ENCODE assay signal across 6 cellular contexts in the genomic region with DNA sequence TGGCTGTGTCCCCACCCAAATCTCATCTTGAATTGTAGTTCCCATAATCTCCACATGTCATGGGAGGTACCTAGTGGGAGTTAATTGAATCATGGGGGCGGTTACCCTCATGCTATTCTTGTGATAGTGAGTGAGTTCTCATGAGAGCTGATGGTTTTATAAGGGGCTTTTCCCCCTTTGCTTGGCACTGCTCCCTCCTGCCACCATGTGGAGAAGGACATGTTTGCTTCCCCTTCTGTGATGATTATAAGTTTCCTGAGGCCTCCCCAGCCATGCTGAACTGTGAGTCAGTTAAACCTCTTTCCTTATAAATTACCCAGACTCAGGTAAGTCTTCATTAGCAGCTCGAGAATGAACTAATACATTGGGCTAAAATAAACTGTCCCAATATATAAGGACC.
DNase-seq lines count a peak whose midpoint lies in the region; ATAC-seq and TF ChIP-seq lines count a peak whose summit lies in the region.
"Not testable (repeated sequence)": the region's sequence is repeated elsewhere in the genome, so short reads cannot be mapped to it uniquely, and the experiment has no call there.

No MANE protein-coding gene starts in this region.

- H3K9me2 ChIP-seq in GM23338 (ENCODE audit: insufficient read depth); PC-3 (replicated peaks; ENCODE audit: low read length): not testable (repeated sequence)

- not testable (repeated sequence) for H3K9ac ChIP-seq in PC-3 (ENCODE audit: low read length); endodermal cell (ENCODE audit: extremely low read depth, low read length, poor library complexity, severe bottlenecking)

- not testable (repeated sequence) for H3K79me2 ChIP-seq in GM23338 (replicated peaks; ENCODE audit: insufficient read depth); PC-3 (ENCODE audit: low read length)

- not testable (repeated sequence) for H4K20me1 ChIP-seq in GM23338 (replicated peaks; ENCODE audit: insufficient read depth); PC-3 (ENCODE audit: low read length)

- ATAC-seq in GM23338, PC-3: not testable (repeated sequence)

- not testable (repeated sequence) for H3K36me3 ChIP-seq in GM23338 (ENCODE audit: insufficient read depth); PC-3 (ENCODE audit: low read depth, low read length); WERI-Rb-1; endodermal cell (ENCODE audit: control insufficient read depth, insufficient read depth, low read length)

- not testable (repeated sequence) for H3K4me1 ChIP-seq in GM23338 (ENCODE audit: insufficient read depth); endodermal cell (ENCODE audit: control insufficient read depth, insufficient read depth, low read length)
- H3K4me1 ChIP-seq in PC-3 (ENCODE audit: insufficient read depth, low read length): peaks cover 13% of the 10 kb centered on the region

- intact Hi-C loops in PC-3 (cut with micrococcal nuclease): not testable (repeated sequence)

- H3K9me3 Mint-ChIP-seq in GM23338 (peaks cover 33% of the 10 kb centered on the region), endodermal cell (peaks cover 19% of the 10 kb centered on the region)
- H3K9me3 Mint-ChIP-seq in neural crest cell: not testable (repeated sequence)

- not testable (repeated sequence) for BruUV-seq in PC-3 (replicated peaks; lab: Mats Ljungman, UMichigan)

- not testable (repeated sequence) for H2AFZ ChIP-seq in GM23338; PC-3 (ENCODE audit: low read length)

- not testable (repeated sequence) for H3F3A ChIP-seq in GM23338 (replicated peaks; ENCODE audit: low read depth); PC-3 (ENCODE audit: low read length, unreplicated experiment)

- peaks cover 13% of the 10 kb centered on the region; the same call in 2 of the 3 replicates for H3K36me3 Mint-ChIP-seq in GM23338 (ENCODE audit: low read depth)
- not testable (repeated sequence) for H3K36me3 Mint-ChIP-seq in endodermal cell (ENCODE audit: low read depth); neural crest cell (ENCODE audit: low read depth)

- H3K27me3 ChIP-seq in GM23338 (ENCODE audit: insufficient read depth); PC-3 (ENCODE audit: low read length); WERI-Rb-1 (ENCODE audit: insufficient read depth, low read depth, severe bottlenecking); endodermal cell (ENCODE audit: control insufficient read depth, insufficient read depth, low read length, poor library complexity, severe bottlenecking): not testable (repeated sequence)

- not testable (repeated sequence) for H3K4me3 ChIP-seq in GM23338; PC-3 (ENCODE audit: low read length); WERI-Rb-1 (ENCODE audit: low read depth, low read length); endodermal cell (ENCODE audit: low read length)

- CTCF ChIA-PET in PC-3 (lab: Charles Lee): not testable (repeated sequence)

- DNase-seq in GM23338 (ENCODE audit: low spot score) (peak; percentile 13), NAMALWA (ENCODE audit: low spot score) (peak; percentile 11)
- not testable (repeated sequence) for DNase-seq in PC-3; WERI-Rb-1; endodermal cell; neural crest cell (ENCODE audit: low read depth, low spot score)

- not testable (repeated sequence) for H3K4me2 ChIP-seq in GM23338; PC-3 (ENCODE audit: low read length)

- not testable (repeated sequence) for H3K4me3 Mint-ChIP-seq in GM23338, endodermal cell, neural crest cell

- POLR2A ChIA-PET in PC-3 (lab: Charles Lee; ENCODE audit: unreplicated experiment): not testable (repeated sequence)

- H3K9me3 ChIP-seq in PC-3 (ENCODE audit: low read length); WERI-Rb-1 (ENCODE audit: severe bottlenecking); endodermal cell (ENCODE audit: control insufficient read depth, low read length): not testable (repeated sequence)

- H3K27me3 Mint-ChIP-seq in GM23338 (ENCODE audit: insufficient read depth, low read depth, poor library complexity); endodermal cell (ENCODE audit: insufficient read depth); neural crest cell (ENCODE audit: low read depth): not testable (repeated sequence)

- H3K4me1 Mint-ChIP-seq in GM23338: peaks cover 12% of the 10 kb centered on the region
- peaks cover 15% of the 10 kb centered on the region for H3K4me1 Mint-ChIP-seq in endodermal cell
- H3K4me1 Mint-ChIP-seq in neural crest cell: not testable (repeated sequence)

- not testable (repeated sequence) for H3K27ac Mint-ChIP-seq in GM23338; endodermal cell; neural crest cell (ENCODE audit: unreplicated experiment)

- 80 to 92% methylated on average over 1 to 2 of the region's 2 CpGs for WGBS in endodermal cell (ENCODE audit: insufficient coverage in 1 of 2, insufficient read length in 1 of 2), 2 experiments

- TF ChIP-seq CTCF in GM23338 (conservative IDR thresholded peaks at IDR 0.05; ENCODE audit: low read depth in 2 of 2) (peak; percentile 48 to 51), PC-3 (conservative IDR thresholded peaks at IDR 0.05; ENCODE audit: low read depth, low read length) (peak; percentile 24; the same call in 1 of the 2 replicates), WERI-Rb-1 (IDR thresholded peaks at IDR 0.05; ENCODE audit: low read depth, low read length) (0 out of 2 replicates have a peak, but pooled peaks have one; percentile 5), endodermal cell (conservative IDR thresholded peaks at IDR 0.05) (peak; percentile 58), neural crest cell (conservative IDR thresholded peaks at IDR 0.05) (peak; percentile 27)

- not testable (repeated sequence) for H3K27ac ChIP-seq in GM23338 (ENCODE audit: low read depth); PC-3 (ENCODE audit: low read length); WERI-Rb-1; endodermal cell (ENCODE audit: low read depth, low read length)

Comparison
In these comparisons a context has a peak if more than half of its experiments do, and no peak if none do; other contexts are left out.
1. CTCF ChIP-seq: peak in every context shown above with its lines; median percentile 58 in endodermal cell; 50 in GM23338; 27 in neural crest cell; 24 in PC-3; 5 in WERI-Rb-1.